In the genomic region with DNA sequence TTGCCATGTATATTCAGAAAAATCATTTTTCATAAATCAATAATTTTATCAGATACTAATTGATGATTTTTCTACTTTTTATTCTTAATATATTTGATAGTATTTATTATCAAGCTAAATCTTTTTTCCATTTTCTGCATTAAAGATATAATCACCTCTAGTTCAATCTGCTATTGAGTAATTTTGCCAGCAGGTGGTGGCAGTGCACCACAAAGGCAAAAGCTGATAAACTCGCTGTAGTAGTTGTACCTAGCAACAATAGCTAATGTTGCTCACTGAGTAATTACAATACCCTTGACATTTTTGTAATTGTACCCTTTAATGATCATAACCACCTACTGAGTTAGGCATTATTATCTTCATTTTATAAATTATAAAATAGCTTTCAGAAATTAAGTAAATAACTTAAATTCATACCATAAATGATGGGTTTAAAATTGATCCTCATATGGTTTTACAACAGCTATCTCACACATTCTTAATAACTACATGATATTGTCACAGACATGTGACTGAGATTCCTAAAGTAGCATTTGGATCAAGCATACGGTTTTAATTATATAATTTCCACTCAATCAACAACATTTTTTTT, we compare ENCODE assay signal across 8 cellular contexts. TPM values are rescaled to one million over a fixed set of nuclear protein-coding genes. Genes with fewer than 3 reads are reported as not detected.
DNase-seq lines count a peak whose midpoint lies in the region; ATAC-seq and TF ChIP-seq lines count a peak whose summit lies in the region.

No MANE protein-coding gene starts in this region.

- no peaks in the 10 kb centered on the region for H3K79me1 ChIP-seq in trophoblast cell (ENCODE audit: low read length)

- H4K12ac ChIP-seq in trophoblast cell (ENCODE audit: low read depth, low read length) = no peak overlapping the region

- H3K4me3 Mint-ChIP-seq in activated CD8-positive, alpha-beta T cell treated with anti-CD3 and anti-CD28 coated beads for 36 hours = no peak overlapping the region

- no peaks in the 10 kb centered on the region for H3K36me3 Mint-ChIP-seq in activated CD8-positive, alpha-beta T cell treated with anti-CD3 and anti-CD28 coated beads for 36 hours (ENCODE audit: low read depth)

- no peak overlapping the region for H2AK5ac ChIP-seq in trophoblast cell (ENCODE audit: low read length)

- no peaks in the 10 kb centered on the region for H3K9me3 ChIP-seq in trophoblast cell (ENCODE audit: insufficient read depth, low read depth, low read length)

- no peak overlapping the region for H4K8ac ChIP-seq in trophoblast cell (ENCODE audit: low read depth, low read length)

- H3K4me3 ChIP-seq in fibroblast of villous mesenchyme (ENCODE audit: low read depth, low read length) (no peak overlapping the region), trophoblast cell (ENCODE audit: low read depth, low read length) (no peak overlapping the region)

- intact Hi-C loops in activated CD8-positive, alpha-beta T cell treated with anti-CD3 and anti-CD28 coated beads for 36 hours (cut with micrococcal nuclease) = loop anchor here (1.0 to 5.0 kb wide), 2 partner anchors 80 to 342 kb away; no protein-coding TSS in a partner anchor

- no peaks in the 10 kb centered on the region for H3K9me3 Mint-ChIP-seq in activated CD8-positive, alpha-beta T cell treated with anti-CD3 and anti-CD28 coated beads for 36 hours

- no peak overlapping the region for H2BK120ac ChIP-seq in trophoblast cell (ENCODE audit: insufficient read depth, low read length, poor library complexity)

- H3K9ac ChIP-seq in trophoblast cell (ENCODE audit: low read length) = no peak overlapping the region

- H3K4me1 Mint-ChIP-seq in activated CD8-positive, alpha-beta T cell treated with anti-CD3 and anti-CD28 coated beads for 36 hours (ENCODE audit: low read depth) = no peaks in the 10 kb centered on the region

- peak; percentile 90 for ATAC-seq in GM19328 (IDR thresholded peaks at IDR 0.05; ENCODE audit: unreplicated experiment)
- peak; percentile 99 for ATAC-seq in HG03159 (IDR thresholded peaks at IDR 0.05; ENCODE audit: unreplicated experiment)
- peak; percentile 73 for ATAC-seq in activated CD8-positive, alpha-beta T cell treated with anti-CD3 and anti-CD28 coated beads for 36 hours

- DNase-seq in COR-L47 (lab: John Stamatoyannopoulos, UW) = peak; percentile 58
- peak; percentile 20 for DNase-seq in NCI-H226
- peak; percentile 72 for DNase-seq in activated CD8-positive, alpha-beta T cell treated with anti-CD3 and anti-CD28 coated beads for 36 hours
- DNase-seq in fibroblast of villous mesenchyme (ENCODE audit: low read depth) = peak; percentile 70
- DNase-seq in trophoblast cell = peak; percentile 54 to 86
- DNase-seq in NK-92 (lab: John Stamatoyannopoulos, UW; ENCODE audit: unreplicated experiment) = no peak

- no peaks in the 10 kb centered on the region for H3K4me1 ChIP-seq in trophoblast cell (ENCODE audit: control insufficient read depth in 1 of 2, insufficient read depth in 2 of 2, low read length in 2 of 2)

- H3K18ac ChIP-seq in trophoblast cell (ENCODE audit: low read length) = no peak overlapping the region

- peak; percentile 84 for TF ChIP-seq CTCF in activated CD8-positive, alpha-beta T cell treated with anti-CD3 and anti-CD28 coated beads for 36 hours (IDR thresholded peaks at IDR 0.05)
- peak; percentile 71 for TF ChIP-seq CTCF in fibroblast of villous mesenchyme (IDR thresholded peaks at IDR 0.05; ENCODE audit: insufficient read depth, low read depth, low read length)

- no CpG with 5 or more reads among the region's 2 CpGs for WGBS in trophoblast cell (ENCODE audit: extremely low coverage, insufficient coverage, insufficient read length)

- no peak overlapping the region for H3K27ac Mint-ChIP-seq in activated CD8-positive, alpha-beta T cell treated with anti-CD3 and anti-CD28 coated beads for 36 hours

- no peaks in the 10 kb centered on the region for H3K79me2 ChIP-seq in trophoblast cell (ENCODE audit: control insufficient read depth, insufficient read depth, low read length, poor library complexity)

- no peak overlapping the region for H3K4ac ChIP-seq in trophoblast cell (ENCODE audit: low read depth, low read length)

- H3K23ac ChIP-seq in trophoblast cell (ENCODE audit: low read length) = no peak overlapping the region

- no peak overlapping the region for H3K4me2 ChIP-seq in trophoblast cell (ENCODE audit: low read length)

- H3K14ac ChIP-seq in trophoblast cell (ENCODE audit: low read length) = no peak overlapping the region

- H3K36me3 ChIP-seq in trophoblast cell (ENCODE audit: control insufficient read depth in 1 of 2, insufficient read depth in 2 of 2, low read length in 2 of 2) = no peaks in the 10 kb centered on the region

- H2BK5ac ChIP-seq in trophoblast cell (ENCODE audit: low read depth, low read length, poor library complexity) = no peak overlapping the region

- no peak overlapping the region for H3K27ac ChIP-seq in trophoblast cell (ENCODE audit: low read depth, low read length)

- no peak overlapping the region for H4K91ac ChIP-seq in trophoblast cell (ENCODE audit: low read depth, low read length)

- no peak overlapping the region for H2BK12ac ChIP-seq in trophoblast cell (ENCODE audit: low read length)

- peaks cover 1% of the 10 kb centered on the region for H3K27me3 Mint-ChIP-seq in activated CD8-positive, alpha-beta T cell treated with anti-CD3 and anti-CD28 coated beads for 36 hours

- CTCF ChIA-PET in activated CD8-positive, alpha-beta T cell treated with anti-CD3 and anti-CD28 coated beads for 36 hours (lab: Charles Lee) = interaction anchor here (0.6 to 2.7 kb wide), 39 partner anchors 13 to 1030 kb away, joined by 3 to 83 read pairs (median 4); a partner anchor contains a TSS

- H3K27me3 ChIP-seq in trophoblast cell (ENCODE audit: insufficient read depth, low read length) = no peaks in the 10 kb centered on the region

- H2AFZ ChIP-seq in trophoblast cell (ENCODE audit: insufficient read depth, low read length, poor library complexity) = no peak overlapping the region

- POLR2A ChIA-PET in activated CD8-positive, alpha-beta T cell treated with anti-CD3 and anti-CD28 coated beads for 36 hours (lab: Charles Lee) = no interaction called here

RNA-seq across cellular contexts. Expression of a gene that starts 52.0 kb away (rescaled TPM):
- 1 to 10 TPM in 1 of 2 experiments, under 1 TPM in 1; 0.68 to 1.3 TPM for total RNA-seq in activated CD8-positive, alpha-beta T cell treated with anti-CD3 and anti-CD28 coated beads for 36 hours
- total RNA-seq in fibroblast of villous mesenchyme = 1.9 and 2.2 TPM in 2 replicates
- 0.35 and 0.40 TPM in 2 replicates for polyA plus RNA-seq in trophoblast cell (2013)

RNA-seq across cellular contexts. Expression of a gene that starts 54.2 kb away (rescaled TPM):
- total RNA-seq in activated CD8-positive, alpha-beta T cell treated with anti-CD3 and anti-CD28 coated beads for 36 hours = not detected
- total RNA-seq in fibroblast of villous mesenchyme = 110 and 126 TPM in 2 replicates
- polyA plus RNA-seq in trophoblast cell (2013) = 210 and 216 TPM in 2 replicates

Comparison
In these comparisons a context has a peak if more than half of its experiments do, and no peak if none do; other contexts are left out.
1. RNA of a gene that starts 54.2 kb away (total RNA-seq): 110 to 126 TPM in fibroblast of villous mesenchyme; not detected in activated CD8-positive, alpha-beta T cell treated with anti-CD3 and anti-CD28 coated beads for 36 hours; every median in the first group is over 100 times any median in the second.
2. Peak in every context shown above with its lines, with median percentiles within 50 percentile points of each other: ATAC-seq.